ENCODE assay signal across 18 cellular contexts in genomic region chr18:6741786-6742185, GRCh38. TPM values are rescaled to one million over a fixed set of nuclear protein-coding genes. Genes with fewer than 3 reads are reported as not detected.
DNase-seq lines count a peak whose midpoint lies in the region; ATAC-seq and TF ChIP-seq lines count a peak whose summit lies in the region.
"Had no signal": no experiment of that assay in that cellular context is flagged by ENCODE, and none has a peak within 500 bp of the region (broad histone marks: within the 10 kb centered on the region; RNA-seq: fewer than 3 reads in every experiment).

No MANE protein-coding gene starts in this region.

- no TSS peak for BruUV-seq in A673 (replicated peaks; lab: Mats Ljungman, UMichigan)

- H3K27ac Mint-ChIP-seq in osteocyte (ENCODE audit: unreplicated experiment) = peak overlapping the region; percentile 97
- H3K27ac Mint-ChIP-seq in effector memory CD8-positive, alpha-beta T cell = no peak overlapping the region
- H3K27ac Mint-ChIP-seq: activated T-helper 1 cell treated with anti-CD3 and anti-CD28 coated beads, Interleukin-12 subunit alpha, Interleukin-12 subunit beta, Interleukin-2, Interleukin-4 antibody, amounts not matched to agents 30 ng/mL and 10 ng/mL and 1 ng/mL, durations not matched to agents 14 hours and 24 hours and 36 hours; B cell; naive B cell; WTC11 had no signal

- H3K9me3 Mint-ChIP-seq in osteocyte (ENCODE audit: unreplicated experiment) = no peaks in the 10 kb centered on the region
- H3K9me3 Mint-ChIP-seq in effector memory CD8-positive, alpha-beta T cell = peaks cover under 1 to 6% of the 10 kb centered on the region in 2 donors
- H3K9me3 Mint-ChIP-seq: activated T-helper 1 cell treated with anti-CD3 and anti-CD28 coated beads, Interleukin-12 subunit alpha, Interleukin-12 subunit beta, Interleukin-2, Interleukin-4 antibody, amounts not matched to agents 30 ng/mL and 10 ng/mL and 1 ng/mL, durations not matched to agents 14 hours and 24 hours and 36 hours; WTC11 had no signal

- H3K4me1 ChIP-seq in SJSA1 (replicated peaks) (peaks cover 17% of the 10 kb centered on the region), esophagus squamous epithelium (peaks cover 0 to 23% (median 17%) of the 10 kb centered on the region in 3 donors), transverse colon (peaks cover 0 to 6% (median 0%) of the 10 kb centered on the region in 4 donors), A673 (ENCODE audit: insufficient read depth, low read length, poor library complexity, severe bottlenecking) (no peaks in the 10 kb centered on the region)

- H3K36me3 Mint-ChIP-seq in osteocyte (ENCODE audit: unreplicated experiment) = peaks cover 13% of the 10 kb centered on the region
- no peaks in the 10 kb centered on the region for H3K36me3 Mint-ChIP-seq in effector memory CD8-positive, alpha-beta T cell (ENCODE audit: insufficient read depth)
- H3K36me3 Mint-ChIP-seq: naive B cell had no signal

- CTCF ChIA-PET in A673 (lab: Charles Lee) = no interaction called here

- POLR2A ChIA-PET in A673 (lab: Charles Lee; ENCODE audit: low non-redundant PET) = no interaction called here

- 74 to 77% methylated on average over 2 of the region's 2 CpGs for WGBS in esophagus squamous epithelium, 2 donors
- 62 to 74% methylated on average over 2 of the region's 2 CpGs for WGBS in transverse colon (ENCODE audit: low coverage in 1 of 2), 2 donors

- no peaks in the 10 kb centered on the region for H3K36me3 ChIP-seq in SJSA1
- H3K36me3 ChIP-seq in esophagus squamous epithelium = no peaks in the 10 kb centered on the region
- H3K36me3 ChIP-seq in transverse colon = no peaks in the 10 kb centered on the region
- H3K36me3 ChIP-seq in A673 (ENCODE audit: insufficient read depth, low read length, poor library complexity, severe bottlenecking) = no peaks in the 10 kb centered on the region
- H3K36me3 ChIP-seq: left lung had no signal

- ATAC-seq in effector memory CD8-positive, alpha-beta T cell (replicated peaks) = no peak

- TF ChIP-seq CTCF in esophagus squamous epithelium (IDR thresholded peaks at IDR 0.05) = no peak
- no peak for TF ChIP-seq CTCF in osteocyte (IDR thresholded peaks at IDR 0.05)
- no peak for TF ChIP-seq CTCF in transverse colon (IDR thresholded peaks at IDR 0.05)
- no peak for TF ChIP-seq CTCF in A673 (conservative IDR thresholded peaks at IDR 0.05; ENCODE audit: low read depth, low read length)

- H3K27me3 ChIP-seq in SJSA1 (replicated peaks) (no peaks in the 10 kb centered on the region), esophagus squamous epithelium (no peaks in the 10 kb centered on the region), transverse colon (no peaks in the 10 kb centered on the region), A673 (replicated peaks; ENCODE audit: insufficient read depth, low read depth, low read length, poor library complexity) (no peaks in the 10 kb centered on the region)
- H3K27me3 ChIP-seq: left lung had no signal

- H3K4me3 ChIP-seq in SJSA1 (no peak overlapping the region), esophagus squamous epithelium (no peak overlapping the region), transverse colon (no peak overlapping the region), A673 (ENCODE audit: low read depth, low read length, poor library complexity, severe bottlenecking) (no peak overlapping the region)
- H3K4me3 ChIP-seq: left lung had no signal

- H3K4me3 Mint-ChIP-seq in osteocyte (ENCODE audit: unreplicated experiment) = no peak overlapping the region
- no peak overlapping the region for H3K4me3 Mint-ChIP-seq in effector memory CD8-positive, alpha-beta T cell
- H3K4me3 Mint-ChIP-seq: activated T-helper 1 cell treated with anti-CD3 and anti-CD28 coated beads, Interleukin-12 subunit alpha, Interleukin-12 subunit beta, Interleukin-2, Interleukin-4 antibody, amounts not matched to agents 30 ng/mL and 10 ng/mL and 1 ng/mL, durations not matched to agents 14 hours and 24 hours and 36 hours; B cell; naive B cell; WTC11 had no signal

- no peak for TF ChIP-seq POLR2A in esophagus squamous epithelium (IDR thresholded peaks at IDR 0.05)
- no peak for TF ChIP-seq POLR2A in transverse colon (IDR thresholded peaks at IDR 0.05)

- H3K27ac ChIP-seq in SJSA1 (peak overlapping the region; percentile 27; the same call in 1 of the 2 replicates), esophagus squamous epithelium (peak overlapping the region in 3 of 4 donors; percentile 58 to 78 (median 68)), transverse colon (peak overlapping the region; percentile 47 to 65 (median 58)), A673 (ENCODE audit: low read depth, low read length, poor library complexity, severe bottlenecking) (no peak overlapping the region)

- DNase-seq in SJSA1 (ENCODE audit: low read depth in 1 of 2, low spot score in 2 of 2) (no peak), esophagus squamous epithelium (lab: John Stamatoyannopoulos, UW) (no peak), osteocyte (ENCODE audit: extremely low spot score, unreplicated experiment) (no peak), transverse colon (no peak), A673 (ENCODE audit: low spot score) (no peak), nucleus accumbens (lab: John Stamatoyannopoulos, UW) (no peak)
- no peak for DNase-seq in effector memory CD8-positive, alpha-beta T cell
- DNase-seq: central memory CD4-positive, alpha-beta T cell; effector CD8-positive, alpha-beta T cell; naive B cell; NCI-H1694; NK-92 treated with Interleukin-12 subunit alpha and Interleukin-12 subunit beta, amount 100 ng/mL, for 24 hours; stimulated activated naive CD4-positive, alpha-beta T cell treated with Interleukin-2 at 50 U/mL for 16 hours; T-helper 2 cell had no signal

- H3K4me1 Mint-ChIP-seq in osteocyte (ENCODE audit: unreplicated experiment) = peaks cover 71% of the 10 kb centered on the region
- no peaks in the 10 kb centered on the region for H3K4me1 Mint-ChIP-seq in effector memory CD8-positive, alpha-beta T cell (ENCODE audit: low read depth in 2 of 2)
- H3K4me1 Mint-ChIP-seq: B cell, naive B cell had no signal

- H3K9me3 ChIP-seq in SJSA1 (replicated peaks) (no peaks in the 10 kb centered on the region), esophagus squamous epithelium (no peaks in the 10 kb centered on the region), transverse colon (no peaks in the 10 kb centered on the region), A673 (ENCODE audit: low read depth, low read length, poor library complexity, severe bottlenecking) (peaks cover 37% of the 10 kb centered on the region)
- H3K9me3 ChIP-seq: left lung had no signal

- H3K27me3 Mint-ChIP-seq in osteocyte (ENCODE audit: unreplicated experiment) = peaks cover 5% of the 10 kb centered on the region
- H3K27me3 Mint-ChIP-seq in effector memory CD8-positive, alpha-beta T cell = no peaks in the 10 kb centered on the region
- H3K27me3 Mint-ChIP-seq: B cell had no signal

- intact Hi-C loops in esophagus squamous epithelium (cut with DNase I) (no loop called here), transverse colon (cut with DNase I; ENCODE audit: low total_unique reads) (no loop called here), A673 (cut with micrococcal nuclease; ENCODE audit: unreplicated experiment) (no loop called here)

- in situ Hi-C loops in transverse colon (cut with MboI; ENCODE audit: low pct_ligation_motif_present in 1 of 4, low pct_unique_long_range_greater_than_20kb in 1 of 4, low sequenced_read_pairs in 3 of 4) = no loop called here

- no peak for TF ChIP-seq EP300 in transverse colon (IDR thresholded peaks at IDR 0.05; ENCODE audit: low read depth)

RNA-seq across cellular contexts. Expression of gene ARHGAP28, which starts 12.3 kb away (rescaled TPM):
- total RNA-seq in SJSA1 (2014; rRNA removed; shearing (Covaris generic)) = 0.41 and 1.9 TPM in 2 replicates
- total RNA-seq in esophagus squamous epithelium = 1 to 10 TPM; 1.2 to 4.8 (median 3.4) TPM
- total RNA-seq in osteocyte = 18.1 and 22.8 TPM in 2 replicates
- 10 to 100 TPM in 1 of 4 donors, 1 to 10 TPM in 3; 1.1 to 26.3 (median 2.6) TPM for total RNA-seq in transverse colon
- total RNA-seq in A673 (2021) = not detected in 2 replicates
- total RNA-seq: activated T-helper 1 cell treated with anti-CD3 and anti-CD28 coated beads, Interleukin-12 subunit alpha, Interleukin-12 subunit beta, Interleukin-2, Interleukin-4 antibody, amounts not matched to agents 30 ng/mL and 10 ng/mL and 1 ng/mL, durations not matched to agents 14 hours and 24 hours and 36 hours; B cell had no signal
